8 cellular contexts compared by ENCODE assay signal in genomic region chr1:40185951-40186864, GRCh38. TPM values are rescaled to one million over a fixed set of nuclear protein-coding genes. Genes with fewer than 3 reads are reported as not detected.
A peak's percentile ranks its signal among the peaks of the same experiment; 100 is the strongest.
DNase-seq lines count a peak whose midpoint lies in the region; ATAC-seq, FAIRE-seq and TF ChIP-seq lines count a peak whose summit lies in the region.

No MANE protein-coding gene starts in this region.

- peaks cover 3% of the 10 kb centered on the region for H4K20me1 ChIP-seq in keratinocyte (ENCODE audit: control insufficient read depth, extremely low read depth, insufficient read depth, low read length)

- no peak overlapping the region for H2AFZ ChIP-seq in keratinocyte (ENCODE audit: control insufficient read depth, low read length)

- peaks cover 73% of the 10 kb centered on the region for H3K79me2 ChIP-seq in keratinocyte (ENCODE audit: control insufficient read depth, insufficient read depth, low read length)

- no peak overlapping the region for H3K4me3 ChIP-seq in A673 (ENCODE audit: low read depth, low read length, poor library complexity, severe bottlenecking)
- no peak overlapping the region for H3K4me3 ChIP-seq in keratinocyte (ENCODE audit: control insufficient read depth in 2 of 3, extremely low read depth in 1 of 3, insufficient read depth in 2 of 3, low read depth in 1 of 3, low read length in 3 of 3)

- TF ChIP-seq CTCF in A673 (conservative IDR thresholded peaks at IDR 0.05; ENCODE audit: low read depth, low read length) = no peak
- no peak for TF ChIP-seq CTCF in keratinocyte (optimal IDR thresholded peaks at IDR 0.05 in 1 of 3, IDR thresholded peaks at IDR 0.05 in 1 of 3, conservative IDR thresholded peaks at IDR 0.05 in 1 of 3; ENCODE audit: extremely low read depth in 1 of 3, insufficient read depth in 2 of 3, low read length in 3 of 3)

- peak; percentile 52 for FAIRE-seq in keratinocyte (lab: Jason Lieb, UNC)

- intact Hi-C loops in A673 (cut with micrococcal nuclease; ENCODE audit: unreplicated experiment) = no loop called here

- no peak overlapping the region for H3K9ac ChIP-seq in keratinocyte (ENCODE audit: control insufficient read depth, extremely low read depth, insufficient read depth, low read length)

- ATAC-seq in GM19324 (IDR thresholded peaks at IDR 0.05; ENCODE audit: low FRiP score, unreplicated experiment) (peak; percentile 92), HG03175 (IDR thresholded peaks at IDR 0.05; ENCODE audit: unreplicated experiment) (peak; percentile 99)

- H3K27ac ChIP-seq in A673 (ENCODE audit: low read depth, low read length, poor library complexity, severe bottlenecking) (no peak overlapping the region), keratinocyte (ENCODE audit: control insufficient read depth, insufficient read depth, low read length) (no peak overlapping the region)

- DNase-seq in A673 (ENCODE audit: low spot score) = peak; percentile 8
- DNase-seq in activated CD4-positive, alpha-beta T cell treated with anti-CD3 and anti-CD28 coated beads, Interleukin-2, amount 50 U/mL, for 24 hours (ENCODE audit: low read depth in 1 of 2, low spot score in 1 of 2) = peak; percentile 5 to 57
- DNase-seq in keratinocyte (ENCODE audit: low read depth, low spot score) = peak; percentile 13
- DNase-seq in DMS114 treated with DMSO at 0.1 percent for 48 hours (lab: John Stamatoyannopoulos, UW; ENCODE audit: unreplicated experiment) = no peak
- no peak for DNase-seq in DMS79 treated with DMSO at 0.1 percent for 48 hours (lab: John Stamatoyannopoulos, UW)
- no peak for DNase-seq in COLO668 (lab: John Stamatoyannopoulos, UW; ENCODE audit: unreplicated experiment)

- BruUV-seq in A673 (replicated peaks; lab: Mats Ljungman, UMichigan) = no TSS peak

- no peaks in the 10 kb centered on the region for H3K9me1 ChIP-seq in keratinocyte (ENCODE audit: control insufficient read depth, extremely low read depth, insufficient read depth, low read length)

- H3K27me3 ChIP-seq in A673 (replicated peaks; ENCODE audit: insufficient read depth, low read depth, low read length, poor library complexity) = no peaks in the 10 kb centered on the region
- no peaks in the 10 kb centered on the region for H3K27me3 ChIP-seq in keratinocyte (ENCODE audit: control insufficient read depth, extremely low read depth, insufficient read depth, low read length)

- dilution Hi-C loops in keratinocyte (cut with MboI; ENCODE audit: extremely low pct_ligation_motif_present, low sequenced_read_pairs) = no loop called here

- H3K4me1 ChIP-seq in A673 (ENCODE audit: insufficient read depth, low read length, poor library complexity, severe bottlenecking) (peaks cover 13% of the 10 kb centered on the region), keratinocyte (ENCODE audit: control insufficient read depth, extremely low read depth, insufficient read depth, low read length) (peaks cover 9% of the 10 kb centered on the region)

- CTCF ChIA-PET in A673 (lab: Charles Lee) = interaction anchor here (0.5 to 0.7 kb wide), 2 partner anchors 12 to 55 kb away, joined by 3 read pairs; no protein-coding TSS in a partner anchor

- H3K4me2 ChIP-seq in keratinocyte (ENCODE audit: control insufficient read depth, extremely low read depth, insufficient read depth, low read depth, low read length) = peak overlapping the region; percentile 9

- H3K9me3 ChIP-seq in A673 (ENCODE audit: low read depth, low read length, poor library complexity, severe bottlenecking) = no peaks in the 10 kb centered on the region
- no peaks in the 10 kb centered on the region for H3K9me3 ChIP-seq in keratinocyte (ENCODE audit: control insufficient read depth, low read depth, low read length)

- H3K36me3 ChIP-seq in A673 (ENCODE audit: insufficient read depth, low read length, poor library complexity, severe bottlenecking) = peaks cover 21% of the 10 kb centered on the region
- H3K36me3 ChIP-seq in keratinocyte (ENCODE audit: control insufficient read depth in 2 of 2, extremely low read depth in 1 of 2, insufficient read depth in 2 of 2, low read length in 2 of 2) = peaks cover 3 to 7% of the 10 kb centered on the region in 2 experiments

- POLR2A ChIA-PET in A673 (lab: Charles Lee; ENCODE audit: low non-redundant PET) = no interaction called here

RNA-seq across cellular contexts. Expression of gene RLF, which starts 25.0 kb away (rescaled TPM):
- 17.1 and 18.1 TPM in 2 replicates for total RNA-seq in A673 (2021)
- polyA plus RNA-seq in keratinocyte = 7.0 to 10.7 TPM (median 7.5 TPM) in 3 replicates
- 12.4 TPM for polyA plus RNA-seq in keratinocyte (2011; ENCODE audit: low read depth)
- polyA plus RNA-seq in keratinocyte (2011; cell fraction: cytosol; rRNA removed) = 3.3 and 7.5 TPM in 2 replicates
- polyA plus RNA-seq in keratinocyte (2011; cell fraction: nucleus; rRNA removed) = 13.1 and 15.0 TPM in 2 replicates
- polyA plus RNA-seq in keratinocyte (2012; ENCODE audit: low replicate concordance) = 8.0 and 17.1 TPM in 2 replicates
- polyA minus RNA-seq in keratinocyte = 2.0 to 26.3 TPM (median 12.0 TPM) in 3 replicates
- polyA minus RNA-seq in keratinocyte (2011; cell fraction: cytosol; rRNA and poly(A)+ RNA removed) = 8.1 TPM
- polyA minus RNA-seq in keratinocyte (2011; cell fraction: nucleus; rRNA and poly(A)+ RNA removed) = 16.9 and 32.9 TPM in 2 replicates

Comparison
In these comparisons a context has a peak if more than half of its experiments do, and no peak if none do; other contexts are left out.
1. DNase-seq: peak in A673 (single experiment), activated CD4-positive, alpha-beta T cell treated with anti-CD3 and anti-CD28 coated beads, Interleukin-2, amount 50 U/mL, for 24 hours (2 of 2) and keratinocyte (single experiment); none in DMS114 treated with DMSO at 0.1 percent for 48 hours (single experiment), DMS79 treated with DMSO at 0.1 percent for 48 hours (single experiment) and COLO668 (single experiment).